ENCODE assay signal across 1 cellular context in genomic region chr2:192087398-192087958, GRCh38.
TF ChIP-seq lines count a peak whose summit lies in the region.

No MANE protein-coding gene starts in this region.

TF ChIP-seq in HEK293, 187 proteins besides CTCF, POLR2A, EP300 and RAD21 (continued from another document):
- TF ChIP-seq ZNF18 (tag by site-specific recombination; IDR thresholded peaks at IDR 0.05) = no peak
